ENCODE assay signal across 30 cellular contexts in genomic region chr6:26478100-26478984, GRCh38. TPM values are rescaled to one million over a fixed set of nuclear protein-coding genes. Genes with fewer than 3 reads are reported as not detected.
DNase-seq lines count a peak whose midpoint lies in the region; ATAC-seq and TF ChIP-seq lines count a peak whose summit lies in the region.
"Had no signal": no experiment of that assay in that cellular context is flagged by ENCODE, and none has a peak within 500 bp of the region (broad histone marks: within the 10 kb centered on the region; RNA-seq: fewer than 3 reads in every experiment).

No MANE protein-coding gene starts in this region.

- no peak overlapping the region for H3K9ac ChIP-seq in skeletal muscle tissue (ENCODE audit: low read depth in 1 of 3, low read length in 3 of 3)

- DNase-seq in CD14-positive monocyte (ENCODE audit: low spot score) (no peak), HL-60 (ENCODE audit: low read depth in 1 of 2, low spot score in 1 of 2) (no peak), D341Med (ENCODE audit: low spot score) (no peak), esophagus squamous epithelium (lab: John Stamatoyannopoulos, UW) (no peak)
- DNase-seq: activated CD8-positive, alpha-beta memory T cell treated with anti-CD3 and anti-CD28 coated beads for 24 hours; activated naive CD4-positive, alpha-beta T cell treated with anti-CD3 and anti-CD28 coated beads for 36 hours; activated T-cell treated with anti-CD3 and anti-CD28 coated beads, Interleukin-2, amount 50 U/mL, for 4 hours; CD8-positive, alpha-beta T cell; DMS53; dorsolateral prefrontal cortex; H7; NCI-H1048; NCI-H187; NCI-H2171 treated with DMSO at 0.1 percent for 48 hours; NCI-H526; nucleus accumbens; stimulated activated CD4-positive, alpha-beta T cell treated with anti-CD3 and anti-CD28 coated beads, Interleukin-2, amount 100 ng/mL, for 24 hours; T-helper 1 cell had no signal

- no peak for TF ChIP-seq CTCF in CD14-positive monocyte (IDR thresholded peaks at IDR 0.05)
- no peak for TF ChIP-seq CTCF in HL-60 (IDR thresholded peaks at IDR 0.05; ENCODE audit: insufficient read depth, low read length)
- TF ChIP-seq CTCF in esophagus squamous epithelium (IDR thresholded peaks at IDR 0.05) = no peak

- no peaks in the 10 kb centered on the region for H3K36me3 ChIP-seq in skeletal muscle tissue (ENCODE audit: control insufficient read depth in 3 of 3, insufficient read depth in 3 of 3, low read length in 3 of 3)
- H3K36me3 ChIP-seq in esophagus squamous epithelium = no peaks in the 10 kb centered on the region
- H3K36me3 ChIP-seq: ascending aorta, SJCRH30 had no signal

- peaks cover 76% of the 10 kb centered on the region for H3K4me1 Mint-ChIP-seq in CD14-positive monocyte

- intact Hi-C loops in CD14-positive monocyte (cut with micrococcal nuclease) = loop anchor here in 1 of 2 donors (5.0 kb wide), 1 partner anchor 59 kb away; the partner anchor contains the start of gene HMGN4
- intact Hi-C loops in esophagus squamous epithelium (cut with DNase I) = no loop called here

- 78 to 79% methylated on average over 2 of the region's 2 CpGs for whole genome bisulfite sequencing in esophagus squamous epithelium, 2 donors

- H3K4me1 ChIP-seq in skeletal muscle tissue (ENCODE audit: control insufficient read depth in 3 of 3, insufficient read depth in 3 of 3, low read length in 3 of 3) (peaks cover 0 to 10% (median 3%) of the 10 kb centered on the region in 3 donors), esophagus squamous epithelium (peaks cover 8 to 27% (median 9%) of the 10 kb centered on the region in 3 donors)

- H3K27ac ChIP-seq in HL-60 (replicated peaks) = peak overlapping the region; percentile 63; the same call in 1 of the 2 replicates
- peak overlapping the region; percentile 7 for H3K27ac ChIP-seq in cingulate gyrus (ENCODE audit: low read depth, low read length)
- peak overlapping the region; percentile 6 for H3K27ac ChIP-seq in skeletal muscle tissue (ENCODE audit: low read depth, low read length)
- H3K27ac ChIP-seq in esophagus squamous epithelium = peak overlapping the region in 2 of 4 donors; percentile 31 to 33
- H3K27ac ChIP-seq: SJCRH30 had no signal

- H3K9me3 Mint-ChIP-seq in CD14-positive monocyte = peaks cover 0 to 3% (median 0%) of the 10 kb centered on the region in 7 donors
- H3K9me3 Mint-ChIP-seq: activated naive CD4-positive, alpha-beta T cell treated with anti-CD3 and anti-CD28 coated beads for 36 hours; activated T-cell treated with anti-CD3 and anti-CD28 coated beads, Interleukin-2, amount 50 U/mL, for 4 hours; CD8-positive, alpha-beta T cell had no signal

- H3K27ac Mint-ChIP-seq in CD14-positive monocyte = peak overlapping the region; percentile 91 to 98 (median 95)
- H3K27ac Mint-ChIP-seq: activated naive CD4-positive, alpha-beta T cell treated with anti-CD3 and anti-CD28 coated beads for 36 hours; CD8-positive, alpha-beta T cell had no signal

- no peak for TF ChIP-seq POLR2A in esophagus squamous epithelium (IDR thresholded peaks at IDR 0.05)

- H3K27me3 Mint-ChIP-seq in CD14-positive monocyte (ENCODE audit: low read depth in 3 of 3) = no peaks in the 10 kb centered on the region

- H3K9me3 ChIP-seq in skeletal muscle tissue (ENCODE audit: control insufficient read depth in 3 of 3, low read length in 3 of 3) (no peaks in the 10 kb centered on the region), esophagus squamous epithelium (no peaks in the 10 kb centered on the region)
- H3K9me3 ChIP-seq: ascending aorta, SJCRH30 had no signal

- peaks cover 0 to 2% of the 10 kb centered on the region in 2 donors for H3K36me3 Mint-ChIP-seq in CD14-positive monocyte

- H3K27me3 ChIP-seq in HL-60 (ENCODE audit: insufficient read depth, poor library complexity, severe bottlenecking) = no peaks in the 10 kb centered on the region
- H3K27me3 ChIP-seq in skeletal muscle tissue (ENCODE audit: control insufficient read depth in 3 of 3, insufficient read depth in 3 of 3, low read length in 3 of 3) = no peaks in the 10 kb centered on the region
- H3K27me3 ChIP-seq in esophagus squamous epithelium = no peaks in the 10 kb centered on the region
- H3K27me3 ChIP-seq: ascending aorta, dorsolateral prefrontal cortex, SJCRH30 had no signal

- H3K4me3 ChIP-seq in HL-60 (replicated peaks; ENCODE audit: insufficient read depth, low read length) (no peak overlapping the region), skeletal muscle tissue (ENCODE audit: low read length in 3 of 3) (no peak overlapping the region), esophagus squamous epithelium (no peak overlapping the region)
- H3K4me3 ChIP-seq: ascending aorta, dorsolateral prefrontal cortex, lung, SJCRH30 had no signal

- peak overlapping the region in 1 of 2 donors; percentile 80 for H3K4me3 Mint-ChIP-seq in CD14-positive monocyte
- H3K4me3 Mint-ChIP-seq: activated naive CD4-positive, alpha-beta T cell treated with anti-CD3 and anti-CD28 coated beads for 36 hours; activated T-cell treated with anti-CD3 and anti-CD28 coated beads, Interleukin-2, amount 50 U/mL, for 4 hours; CD8-positive, alpha-beta T cell had no signal

- no peak for ATAC-seq in GM19328 (IDR thresholded peaks at IDR 0.05; ENCODE audit: unreplicated experiment)
- ATAC-seq: activated T-cell treated with anti-CD3 and anti-CD28 coated beads, Interleukin-2, amount 50 U/mL, for 4 hours; CD8-positive, alpha-beta T cell had no signal

RNA-seq across cellular contexts. Expression of gene BTN2A1, which starts 20.6 kb away (rescaled TPM):
- 10 to 100 TPM in 1 of 2 donors, 1 to 10 TPM in 1; 4.3 to 10.8 TPM for polyA plus RNA-seq in CD14-positive monocyte
- total RNA-seq in skeletal muscle tissue = 8.4 TPM
- total RNA-seq in esophagus squamous epithelium = 10 to 100 TPM in 1 of 4 donors, 1 to 10 TPM in 3; 5.9 to 11.4 (median 7.8) TPM

RNA-seq across cellular contexts. Expression of gene BTN1A1, which starts 21.8 kb away (rescaled TPM):
- polyA plus RNA-seq in CD14-positive monocyte = not detected
- not detected for total RNA-seq in skeletal muscle tissue
- total RNA-seq in esophagus squamous epithelium = not detected
- total RNA-seq: ascending aorta; cardiac septum; CD8-positive, alpha-beta T cell; glomerular endothelial cell; H7; LHCN-M2; mucosa of gallbladder; pulmonary artery endothelial cell had no signal
- polyA plus RNA-seq: keratinocyte had no signal

RNA-seq across cellular contexts. Expression of gene BTN3A3, which starts 38.0 kb away (rescaled TPM):
- polyA plus RNA-seq in CD14-positive monocyte = 10 to 100 TPM; 17.0 to 24.6 TPM
- total RNA-seq in skeletal muscle tissue = 20.9 TPM
- total RNA-seq in esophagus squamous epithelium = 10 to 100 TPM in 2 of 4 donors, 1 to 10 TPM in 2; 2.2 to 12.3 (median 7.9) TPM

RNA-seq across cellular contexts. Expression of gene HMGN4, which starts 59.8 kb away (rescaled TPM):
- polyA plus RNA-seq in CD14-positive monocyte = 100 to 1,000 TPM in 1 of 2 donors, 10 to 100 TPM in 1; 91.3 to 116 TPM
- total RNA-seq in skeletal muscle tissue (45.9 TPM), esophagus squamous epithelium (10 to 100 TPM; 18.1 to 53.2 (median 36.7) TPM)
